16 cellular contexts compared by ENCODE assay signal in the genomic region with DNA sequence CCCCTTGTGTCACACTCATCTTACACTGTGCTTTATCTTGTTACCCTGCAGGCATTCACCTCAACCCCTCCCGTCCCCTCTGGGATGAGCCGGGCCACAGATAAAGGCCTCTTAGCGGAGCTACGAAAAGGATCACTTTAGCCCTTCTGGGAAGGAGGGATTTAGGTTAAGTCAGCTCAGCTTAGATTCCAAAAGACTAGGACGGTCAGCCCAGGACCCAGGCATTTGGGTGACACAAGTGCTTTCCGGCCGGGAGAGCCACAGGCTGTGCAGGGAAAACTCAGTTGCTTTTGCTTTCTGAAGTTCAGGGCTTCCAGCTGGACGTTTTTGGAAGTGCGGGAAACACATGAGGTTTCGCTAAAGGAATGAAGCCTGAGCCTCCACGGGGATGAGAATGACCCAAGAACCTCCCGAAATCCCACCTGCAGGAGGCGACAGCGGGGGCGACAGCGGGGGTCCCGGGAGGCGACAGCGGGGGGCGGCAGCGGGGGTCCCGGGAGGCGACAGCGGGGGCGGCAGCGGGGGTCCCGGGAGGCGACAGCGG. TPM values are rescaled to one million over a fixed set of nuclear protein-coding genes. Genes with fewer than 3 reads are reported as not detected.
DNase-seq lines count a peak whose midpoint lies in the region; ATAC-seq and TF ChIP-seq lines count a peak whose summit lies in the region.
"Had no signal": no experiment of that assay in that cellular context is flagged by ENCODE, and none has a peak within 500 bp of the region (broad histone marks: within the 10 kb centered on the region; RNA-seq: fewer than 3 reads in every experiment).

No MANE protein-coding gene starts in this region.

- H3K4me2 ChIP-seq in PC-3 (ENCODE audit: low read length), result no peak overlapping the region

- TF ChIP-seq POLR2A in suprapubic skin (IDR thresholded peaks at IDR 0.05), result no peak

- H3K27ac ChIP-seq in PC-3 (ENCODE audit: low read length) (no peak overlapping the region), suprapubic skin (no peak overlapping the region)

- intact Hi-C loops in Right ventricle myocardium superior (cut with DNase I), result no loop called here
- intact Hi-C loops in Right ventricle myocardium inferior (cut with DNase I), result no loop called here
- intact Hi-C loops in PC-3 (cut with micrococcal nuclease), result no loop called here

- H3F3A ChIP-seq in PC-3 (ENCODE audit: low read length, unreplicated experiment), result no peaks in the 10 kb centered on the region

- no peaks in the 10 kb centered on the region for H4K20me1 ChIP-seq in PC-3 (ENCODE audit: low read length)

- H3K79me2 ChIP-seq in PC-3 (ENCODE audit: low read length), result no peaks in the 10 kb centered on the region

- TF ChIP-seq CTCF in PC-3 (conservative IDR thresholded peaks at IDR 0.05; ENCODE audit: low read depth, low read length) (no peak), epithelial cell of esophagus (IDR thresholded peaks at IDR 0.05; ENCODE audit: insufficient read depth, low read depth, low read length, missing control alignments) (peak; percentile 8), suprapubic skin (IDR thresholded peaks at IDR 0.05) (no peak)

- no peaks in the 10 kb centered on the region for H3K27me3 ChIP-seq in PC-3 (ENCODE audit: low read length)
- H3K27me3 ChIP-seq in suprapubic skin, result no peaks in the 10 kb centered on the region

- POLR2A ChIA-PET in PC-3 (lab: Charles Lee; ENCODE audit: unreplicated experiment), result no interaction called here

- no peaks in the 10 kb centered on the region for H3K9me2 ChIP-seq in PC-3 (replicated peaks; ENCODE audit: low read length)

- CTCF ChIA-PET in PC-3 (lab: Charles Lee), result no interaction called here

- H3K9me3 ChIP-seq in PC-3 (ENCODE audit: low read length) (no peaks in the 10 kb centered on the region), suprapubic skin (no peaks in the 10 kb centered on the region)

- WGBS in suprapubic skin, result 76% methylated on average over 10 of the region's 29 CpGs

- peaks cover 8% of the 10 kb centered on the region for H3K4me1 ChIP-seq in PC-3 (ENCODE audit: insufficient read depth, low read length)
- peaks cover 32% of the 10 kb centered on the region for H3K4me1 ChIP-seq in suprapubic skin

- H3K36me3 ChIP-seq in PC-3 (ENCODE audit: low read depth, low read length) (no peaks in the 10 kb centered on the region), suprapubic skin (no peaks in the 10 kb centered on the region)

- H3K9ac ChIP-seq in PC-3 (ENCODE audit: low read length), result no peak overlapping the region

- no peak overlapping the region for H2AFZ ChIP-seq in PC-3 (ENCODE audit: low read length)

- no peak for TF ChIP-seq EP300 in suprapubic skin (IDR thresholded peaks at IDR 0.05)

- DNase-seq in Right ventricle myocardium superior, result peak; percentile 25
- no peak for DNase-seq in Right ventricle myocardium inferior (ENCODE audit: missing footprints)
- DNase-seq in PC-3, result peak; percentile 39
- no peak for DNase-seq in epithelial cell of esophagus (ENCODE audit: low read depth)
- peak; percentile 49 to 61 for DNase-seq in suprapubic skin (ENCODE audit: low spot score in 2 of 2)
- no peak for DNase-seq in NCI-H2107 treated with DMSO at 0.1 percent for 48 hours (lab: John Stamatoyannopoulos, UW; ENCODE audit: unreplicated experiment)
- DNase-seq: activated effector memory CD4-positive, alpha-beta T cell treated with Interleukin-2 at 50 U/mL for 16 hours; C1 segment of cervical spinal cord; cerebellar nuclear complex; GOT3; NCI-H2081; RPMI8226 had no signal

- no peak for ATAC-seq in Right ventricle myocardium superior (ENCODE audit: poor library complexity)
- ATAC-seq in Right ventricle myocardium inferior, result no peak
- ATAC-seq in PC-3, result peak; percentile 30
- ATAC-seq in GM19455 (IDR thresholded peaks at IDR 0.05; ENCODE audit: unreplicated experiment), result no peak
- ATAC-seq in HG02610 (IDR thresholded peaks at IDR 0.05; ENCODE audit: unreplicated experiment), result no peak
- ATAC-seq: activated CD4-positive, CD25-positive, alpha-beta regulatory T cell treated with anti-CD3 and anti-CD28 coated beads, Interleukin-2, amount 50 U/mL, for 24 hours; naive thymus-derived CD8-positive, alpha-beta T cell had no signal

- BruUV-seq in PC-3 (replicated peaks; lab: Mats Ljungman, UMichigan), result no TSS peak

- no peak overlapping the region for H3K4me3 ChIP-seq in PC-3 (ENCODE audit: low read length)
- no peak overlapping the region for H3K4me3 ChIP-seq in epithelial cell of esophagus (ENCODE audit: low read length)
- no peak overlapping the region for H3K4me3 ChIP-seq in suprapubic skin

RNA-seq across cellular contexts. Expression of a gene that starts 11.6 kb away (rescaled TPM):
- total RNA-seq in Right ventricle myocardium superior, result 70.3 TPM
- total RNA-seq in Right ventricle myocardium inferior, result 70.1 TPM
- total RNA-seq in PC-3 (2014; rRNA removed), result 30.6 and 38.5 TPM in 2 replicates
- total RNA-seq in suprapubic skin, result 100 to 1,000 TPM in 3 of 4 donors, 10 to 100 TPM in 1; 59.1 to 222 (median 155) TPM

Comparison
In these comparisons a context has a peak if more than half of its experiments do, and no peak if none do; other contexts are left out.
1. DNase-seq: peak in Right ventricle myocardium superior (single experiment), PC-3 (single experiment) and suprapubic skin (2 of 2); none in Right ventricle myocardium inferior (single experiment), epithelial cell of esophagus (single experiment) and NCI-H2107 treated with DMSO at 0.1 percent for 48 hours (single experiment).